Comparison of ENCODE assay signal across 1 cellular context in genomic region chr3:193816656-193817311, GRCh38.
TF ChIP-seq lines count a peak whose summit lies in the region.

No MANE protein-coding gene starts in this region.

TF ChIP-seq in K562, 482 proteins besides CTCF, POLR2A, EP300 and RAD21 (continued from another document):
- TF ChIP-seq ZFP36 (IDR thresholded peaks at IDR 0.05; ENCODE audit: low read depth, low read length, partially characterized antibody) = peak; percentile 7
- TF ChIP-seq, protein P1, sequence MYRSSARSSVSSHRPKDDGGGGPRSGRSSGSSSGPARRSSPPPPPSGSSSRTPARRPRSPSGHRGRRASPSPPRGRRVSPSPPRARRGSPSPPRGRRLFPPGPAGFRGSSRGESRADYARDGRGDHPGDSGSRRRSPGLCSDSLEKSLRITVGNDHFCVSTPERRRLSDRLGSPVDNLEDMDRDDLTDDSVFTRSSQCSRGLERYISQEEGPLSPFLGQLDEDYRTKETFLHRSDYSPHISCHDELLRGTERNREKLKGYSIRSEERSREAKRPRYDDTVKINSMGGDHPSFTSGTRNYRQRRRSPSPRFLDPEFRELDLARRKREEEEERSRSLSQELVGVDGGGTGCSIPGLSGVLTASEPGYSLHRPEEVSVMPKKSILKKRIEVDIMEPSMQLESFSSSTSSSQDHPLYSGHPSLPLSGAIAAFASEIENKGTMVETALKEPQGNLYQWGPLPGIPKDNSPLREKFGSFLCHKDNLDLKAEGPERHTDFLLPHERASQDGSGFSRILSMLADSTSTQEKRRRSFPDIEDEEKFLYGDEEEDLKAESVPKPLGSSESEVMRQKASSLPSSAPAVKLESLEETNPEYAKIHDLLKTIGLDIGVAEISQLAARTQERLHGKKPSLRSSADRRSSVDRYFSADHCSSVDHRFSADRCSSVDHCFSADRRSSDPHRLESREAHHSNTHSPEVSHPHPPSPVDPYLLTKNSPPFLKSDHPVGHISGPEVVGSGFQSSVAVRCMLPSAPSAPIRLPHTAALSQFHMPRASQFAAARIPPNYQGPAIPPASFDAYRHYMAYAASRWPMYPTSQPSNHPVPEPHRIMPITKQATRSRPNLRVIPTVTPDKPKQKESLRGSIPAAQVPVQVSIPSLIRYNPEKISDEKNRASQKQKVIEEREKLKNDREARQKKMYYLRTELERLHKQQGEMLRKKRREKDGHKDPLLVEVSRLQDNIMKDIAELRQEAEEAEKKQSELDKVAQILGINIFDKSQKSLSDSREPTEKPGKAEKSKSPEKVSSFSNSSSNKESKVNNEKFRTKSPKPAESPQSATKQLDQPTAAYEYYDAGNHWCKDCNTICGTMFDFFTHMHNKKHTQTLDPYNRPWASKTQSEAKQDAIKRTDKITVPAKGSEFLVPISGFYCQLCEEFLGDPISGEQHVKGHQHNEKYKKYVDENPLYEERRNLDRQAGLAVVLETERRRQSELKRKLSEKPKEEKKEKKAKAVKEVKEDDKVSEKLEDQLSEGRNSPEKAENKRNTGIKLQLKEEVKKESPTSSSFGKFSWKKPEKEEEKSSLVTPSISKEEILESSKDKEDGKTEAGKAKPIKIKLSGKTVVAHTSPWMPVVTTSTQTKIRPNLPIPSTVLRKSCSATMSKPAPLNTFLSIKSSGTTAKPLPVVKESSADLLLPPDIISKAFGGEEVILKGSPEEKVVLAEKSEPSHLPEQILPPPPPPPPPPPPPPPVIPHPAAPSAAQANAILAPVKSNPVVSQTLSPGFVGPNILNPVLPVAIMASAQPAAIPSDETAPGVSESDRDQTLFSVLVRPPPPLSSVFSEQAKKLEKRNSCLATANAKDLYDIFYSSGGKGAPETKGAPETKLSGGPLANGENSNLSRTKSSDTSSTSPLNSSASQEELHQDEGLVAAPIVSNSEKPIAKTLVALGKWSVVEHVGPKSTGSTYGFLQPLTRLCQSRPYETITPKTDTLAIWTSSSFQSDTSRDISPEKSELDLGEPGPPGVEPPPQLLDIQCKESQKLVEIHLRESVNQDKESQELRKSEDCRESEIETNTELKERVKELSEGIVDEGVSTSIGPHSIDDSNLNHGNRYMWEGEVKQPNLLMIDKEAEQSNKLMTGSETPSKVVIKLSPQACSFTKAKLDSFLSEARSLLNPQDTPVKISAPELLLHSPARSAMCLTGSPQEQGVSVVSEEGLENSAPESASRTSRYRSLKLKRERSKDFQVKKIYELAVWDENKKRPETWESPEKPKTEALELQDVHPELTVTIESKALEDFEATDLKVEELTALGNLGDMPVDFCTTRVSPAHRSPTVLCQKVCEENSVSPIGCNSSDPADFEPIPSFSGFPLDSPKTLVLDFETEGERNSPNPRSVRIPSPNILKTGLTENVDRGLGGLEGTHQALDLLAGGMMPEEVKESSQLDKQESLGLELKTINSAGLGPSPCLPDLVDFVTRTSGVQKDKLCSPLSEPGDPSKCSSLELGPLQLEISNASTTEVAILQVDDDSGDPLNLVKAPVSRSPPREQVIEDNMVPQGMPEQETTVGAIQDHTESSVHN (IDR thresholded peaks at IDR 0.05; ENCODE audit: borderline replicate concordance in 1 of 2, low read depth in 1 of 2) = 0 out of 4 replicates have a peak, but pooled peaks of 1 of the 2 experiments have one; percentile 63
- no peak for TF ChIP-seq YBX1 (IDR thresholded peaks at IDR 0.05)
- peak; percentile 99 for TF ChIP-seq ZNF263 (CRISPR knock-in tag; IDR thresholded peaks at IDR 0.05; ENCODE audit: borderline replicate concordance)
- TF ChIP-seq ZBTB7A (IDR thresholded peaks at IDR 0.05; ENCODE audit: borderline replicate concordance, control insufficient read depth, low read depth, low read length) = 0 out of 2 replicates have a peak, but pooled peaks have one; percentile 20
- TF ChIP-seq MAZ (CRISPR knock-in tag; conservative IDR thresholded peaks at IDR 0.05 in 1 of 2, IDR thresholded peaks at IDR 0.05 in 1 of 2) = peak; percentile 52 to 71
